Comparison of ENCODE assay signal across 8 cellular contexts in the genomic region with DNA sequence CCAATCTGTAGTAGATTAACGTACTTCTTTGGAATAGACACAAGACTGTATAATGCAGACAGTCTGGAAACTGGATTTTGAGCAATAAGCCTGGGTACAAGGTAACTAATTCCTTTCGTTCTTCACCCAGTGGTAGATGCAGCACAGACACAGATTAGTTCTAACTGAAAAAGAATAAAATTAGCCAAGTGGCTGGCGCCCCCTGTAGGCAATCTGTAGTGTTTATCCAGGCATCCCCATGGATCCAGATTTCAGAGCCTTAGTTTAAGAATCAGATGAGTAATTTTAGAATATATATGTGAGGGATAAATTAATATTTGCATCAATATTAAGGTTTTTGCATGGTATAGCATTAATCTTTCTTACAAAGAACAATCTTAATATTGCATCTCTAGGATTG.
A peak's percentile ranks its signal among the peaks of the same experiment; 100 is the strongest.
DNase-seq lines count a peak whose midpoint lies in the region; ATAC-seq, FAIRE-seq and TF ChIP-seq lines count a peak whose summit lies in the region.

No MANE protein-coding gene starts in this region.

- H3K36me3 ChIP-seq in mammary epithelial cell (ENCODE audit: insufficient read depth, low read length), result no peaks in the 10 kb centered on the region
- H3K36me3 ChIP-seq in aorta (ENCODE audit: control insufficient read depth in 1 of 2, insufficient read depth in 2 of 2, low read length in 1 of 2), result no peaks in the 10 kb centered on the region

- peak; percentile 5 for DNase-seq in stimulated activated naive CD8-positive, alpha-beta T cell treated with anti-CD3 and anti-CD28 coated beads, Interleukin-15, Interleukin-2, amounts not matched to agents 100 U/mL and 50 U/mL, for 24 hours
- no peak for DNase-seq in stimulated activated naive CD8-positive, alpha-beta T cell treated with anti-CD3 and anti-CD28 coated beads, Interleukin-15, amount 100 ng/mL, for 72 hours
- peak; percentile 26 for DNase-seq in NCI-H345 (lab: John Stamatoyannopoulos, UW)
- DNase-seq in mammary epithelial cell, result peak; percentile 2
- DNase-seq in nucleus accumbens (lab: John Stamatoyannopoulos, UW), result peak in 29 of 56 donors; percentile 3 to 73 (median 26)
- DNase-seq in aorta, result no peak
- DNase-seq in HTR-8/SVneo (ENCODE audit: insufficient read length, low spot score), result no peak
- no peak for DNase-seq in activated CD8-positive, alpha-beta memory T cell treated with anti-CD3 and anti-CD28 coated beads for 24 hours

- CTCF ChIA-PET in mammary epithelial cell (lab: Charles Lee; ENCODE audit: low non-redundant PET), result no interaction called here

- H3K27me3 Mint-ChIP-seq in stimulated activated naive CD8-positive, alpha-beta T cell treated with anti-CD3 and anti-CD28 coated beads, Interleukin-15, amount 100 ng/mL, for 72 hours, result no peaks in the 10 kb centered on the region

- H3K9me3 ChIP-seq in mammary epithelial cell (replicated peaks; ENCODE audit: insufficient read depth, low read length) (no peaks in the 10 kb centered on the region), aorta (ENCODE audit: control insufficient read depth, low read length) (no peaks in the 10 kb centered on the region)

- no peaks in the 10 kb centered on the region for H3K9me3 Mint-ChIP-seq in stimulated activated naive CD8-positive, alpha-beta T cell treated with anti-CD3 and anti-CD28 coated beads, Interleukin-15, amount 100 ng/mL, for 72 hours

- dilution Hi-C loops in mammary epithelial cell (cut with HindIII; ENCODE audit: low sequenced_read_pairs), result no loop called here

- no peaks in the 10 kb centered on the region for H3K79me2 ChIP-seq in mammary epithelial cell (ENCODE audit: insufficient read depth, low read length)

- peak; percentile 44 to 53 for TF ChIP-seq CTCF in mammary epithelial cell (conservative IDR thresholded peaks at IDR 0.05 in 1 of 2, IDR thresholded peaks at IDR 0.05 in 1 of 2; ENCODE audit: extremely low read depth in 1 of 2, insufficient read depth in 1 of 2, low read depth in 1 of 2, low read length in 2 of 2)

- H3K4me1 ChIP-seq in mammary epithelial cell (ENCODE audit: insufficient read depth, low read length) (no peaks in the 10 kb centered on the region), aorta (ENCODE audit: control insufficient read depth in 1 of 2, insufficient read depth in 2 of 2, low read length in 2 of 2) (no peaks in the 10 kb centered on the region)

- no peak for FAIRE-seq in HTR-8/SVneo (lab: Jason Lieb, UNC)

- ATAC-seq in stimulated activated naive CD8-positive, alpha-beta T cell treated with anti-CD3 and anti-CD28 coated beads, Interleukin-15, Interleukin-2, amounts not matched to agents 100 U/mL and 50 U/mL, for 24 hours, result no peak
- ATAC-seq in stimulated activated naive CD8-positive, alpha-beta T cell treated with anti-CD3 and anti-CD28 coated beads, Interleukin-15, amount 100 ng/mL, for 72 hours, result no peak
- no peak for ATAC-seq in aorta (ENCODE audit: low FRiP score)

- WGBS in mammary epithelial cell (ENCODE audit: low coverage, missing lambda C conversion rate), result 52% methylated on average over 3 of the region's 3 CpGs
- 9 to 12% methylated on average over 3 of the region's 3 CpGs for WGBS in aorta, 2 donors

- H3K4me2 ChIP-seq in mammary epithelial cell (ENCODE audit: insufficient read depth, low read depth, low read length), result no peak overlapping the region

- H3K27me3 ChIP-seq in mammary epithelial cell (ENCODE audit: insufficient read depth, low read length) (no peaks in the 10 kb centered on the region), aorta (ENCODE audit: control insufficient read depth in 1 of 2, insufficient read depth in 2 of 2, low read length in 1 of 2) (no peaks in the 10 kb centered on the region)

- H3K9ac ChIP-seq in mammary epithelial cell (ENCODE audit: insufficient read depth, low read length), result no peak overlapping the region

- H3K4me1 Mint-ChIP-seq in stimulated activated naive CD8-positive, alpha-beta T cell treated with anti-CD3 and anti-CD28 coated beads, Interleukin-15, amount 100 ng/mL, for 72 hours, result no peaks in the 10 kb centered on the region

- H4K20me1 ChIP-seq in mammary epithelial cell (ENCODE audit: insufficient read depth, low read length), result no peaks in the 10 kb centered on the region

- H3K27ac Mint-ChIP-seq in stimulated activated naive CD8-positive, alpha-beta T cell treated with anti-CD3 and anti-CD28 coated beads, Interleukin-15, amount 100 ng/mL, for 72 hours, result no peak overlapping the region

- no peak overlapping the region for H3K4me3 Mint-ChIP-seq in stimulated activated naive CD8-positive, alpha-beta T cell treated with anti-CD3 and anti-CD28 coated beads, Interleukin-15, amount 100 ng/mL, for 72 hours

- in situ Hi-C loops in mammary epithelial cell (cut with MboI; ENCODE audit: low sequenced_read_pairs in 2 of 2), result no loop called here

- BruUV-seq in mammary epithelial cell (replicated peaks; lab: Mats Ljungman, UMichigan), result no TSS peak

- H3K27ac ChIP-seq in mammary epithelial cell (ENCODE audit: insufficient read depth, low read depth, low read length) (no peak overlapping the region), aorta (ENCODE audit: low read depth in 1 of 2, low read length in 2 of 2) (no peak overlapping the region)

- H2AFZ ChIP-seq in mammary epithelial cell (ENCODE audit: low read depth, low read length), result no peak overlapping the region

- intact Hi-C loops in mammary epithelial cell (cut with micrococcal nuclease) (loop anchor here (1.0 kb wide), 1 partner anchor 1236 kb away; no protein-coding TSS in a partner anchor), aorta (cut with DNase I) (no loop called here)

- no peak overlapping the region for H3K4me3 ChIP-seq in mammary epithelial cell (replicated peaks in 1 of 3; ENCODE audit: insufficient read depth in 1 of 3, low read depth in 2 of 3, low read length in 3 of 3)
- H3K4me3 ChIP-seq in aorta (ENCODE audit: low read length in 2 of 2), result no peak overlapping the region

Comparison
In these comparisons a context has a peak if more than half of its experiments do, and no peak if none do; other contexts are left out.
1. DNase-seq: peak in stimulated activated naive CD8-positive, alpha-beta T cell treated with anti-CD3 and anti-CD28 coated beads, Interleukin-15, Interleukin-2, amounts not matched to agents 100 U/mL and 50 U/mL, for 24 hours (single experiment), NCI-H345 (single experiment), mammary epithelial cell (single experiment) and nucleus accumbens (29 of 56); none in stimulated activated naive CD8-positive, alpha-beta T cell treated with anti-CD3 and anti-CD28 coated beads, Interleukin-15, amount 100 ng/mL, for 72 hours (0 of 2), aorta (0 of 2), HTR-8/SVneo (single experiment) and activated CD8-positive, alpha-beta memory T cell treated with anti-CD3 and anti-CD28 coated beads for 24 hours (single experiment).